Comparison of ENCODE assay signal across 8 cellular contexts in genomic region chr11:6682936-6683861, GRCh38.
DNase-seq lines count a peak whose midpoint lies in the region; ATAC-seq lines count a peak whose summit lies in the region.

Gene MRPL17 (minus strand): TSS chr11:6683340. CDS start chr11:6683296, 44 bp downstream.

- DNase-seq in GM19240 (ENCODE audit: insufficient read length, low spot score) (peak; percentile 68), NCI-H524 treated with DMSO at 0.1 percent for 48 hours (lab: John Stamatoyannopoulos, UW) (peak; percentile 95), kidney glomerular epithelial cell (lab: John Stamatoyannopoulos, UW) (peak; percentile 99)
- DNase-seq in activated CD4-positive, alpha-beta T cell treated with anti-CD3 and anti-CD28 coated beads for 4 hours, result peak; percentile 99
- DNase-seq in stimulated activated CD4-positive, alpha-beta T cell treated with anti-CD3 and anti-CD28 coated beads, Interleukin-1b, Interleukin-23, amount 100 ng/mL, for 1 hour (ENCODE audit: low read depth in 2 of 2), result peak; percentile 95 to 98

- peak within 1 kb of the TSS; percentile 86 to 96 (median 94) for H3K4me3 ChIP-seq in BLaER1 treated with 17β-estradiol and CSF1 and Interleukin-3, amounts not matched to agents 10 nM and 100 nM

- H3K9ac ChIP-seq in BLaER1 treated with 17β-estradiol and CSF1 and Interleukin-3, amounts not matched to agents 10 nM and 100 nM, result peak within 1 kb of the TSS; percentile 81 to 94 (median 89)

- peaks cover 15 to 33% (median 31%) of the 10 kb centered on the region in 11 experiments; a peak in 21 of 22 replicates for H3K36me3 ChIP-seq in BLaER1 treated with 17β-estradiol and CSF1 and Interleukin-3, amounts not matched to agents 10 nM and 100 nM

- H4K20me1 ChIP-seq in BLaER1 treated with 17β-estradiol and CSF1 and Interleukin-3, amounts not matched to agents 10 nM and 100 nM, result peaks cover 0 to 40% (median 35%) of the 10 kb centered on the region in 11 experiments; a peak in 17 of 22 replicates

- peak; percentile 93 for ATAC-seq in HG03460 (IDR thresholded peaks at IDR 0.05; ENCODE audit: unreplicated experiment)

- H3K27ac ChIP-seq in BLaER1 treated with 17β-estradiol and CSF1 and Interleukin-3, amounts not matched to agents 10 nM and 100 nM, result peak within 1 kb of the TSS; percentile 79 to 91 (median 87)
- H3K27ac ChIP-seq in cingulate gyrus (ENCODE audit: low read depth, low read length), result peak within 1 kb of the TSS; percentile 89

- H3K9me3 ChIP-seq in BLaER1 treated with 17β-estradiol and CSF1 and Interleukin-3, amounts not matched to agents 10 nM and 100 nM (replicated peaks in 1 of 11), result no peaks in the 10 kb centered on the region

- peaks cover 20 to 28% (median 26%) of the 10 kb centered on the region in 10 experiments for H3K4me1 ChIP-seq in BLaER1 treated with 17β-estradiol and CSF1 and Interleukin-3, amounts not matched to agents 10 nM and 100 nM

- no peaks in the 10 kb centered on the region for H3K27me3 ChIP-seq in BLaER1 treated with 17β-estradiol and CSF1 and Interleukin-3, amounts not matched to agents 10 nM and 100 nM

- peak within 1 kb of the TSS; percentile 88 to 99 (median 97) for H3K4me2 ChIP-seq in BLaER1 treated with 17β-estradiol and CSF1 and Interleukin-3, amounts not matched to agents 10 nM and 100 nM

Comparison
In these comparisons a context has a peak if more than half of its experiments do, and no peak if none do; other contexts are left out.
1. Peak in every context shown above with its lines: DNase-seq, ATAC-seq, H3K4me3 ChIP-seq and H3K27ac ChIP-seq.